ENCODE assay signal across 8 cellular contexts in genomic region chr2:54330226-54331094, GRCh38.
DNase-seq lines count a peak whose midpoint lies in the region; ATAC-seq and TF ChIP-seq lines count a peak whose summit lies in the region.

No MANE protein-coding gene starts in this region.

- H3K4me3 ChIP-seq in Panc1 (ENCODE audit: low read depth in 2 of 2, low read length in 2 of 2) (peak overlapping the region; percentile 63 to 78), esophagus muscularis mucosa (peak overlapping the region; percentile 57 to 75 (median 68)), muscle layer of colon (ENCODE audit: low read depth in 1 of 2, low read length in 2 of 2) (peak overlapping the region; percentile 62 to 80)

- peak; percentile 83 for TF ChIP-seq POLR2A in esophagus muscularis mucosa (IDR thresholded peaks at IDR 0.05; ENCODE audit: low read depth)

- 3% methylated on average over 35 of the region's 53 CpGs for WGBS in esophagus muscularis mucosa

- POLR2A ChIA-PET in Panc1 (lab: Charles Lee), result no interaction called here

- H3K27ac ChIP-seq in Panc1 (ENCODE audit: low read length) (peak overlapping the region; percentile 75), esophagus muscularis mucosa (replicated peaks in 1 of 4) (peak overlapping the region; percentile 83 to 97 (median 92)), muscle layer of colon (ENCODE audit: low read depth, low read length) (peak overlapping the region; percentile 76)

- CTCF ChIA-PET in Panc1 (lab: Charles Lee), result no interaction called here

- H3K9ac ChIP-seq in muscle layer of colon (ENCODE audit: low read length), result peak overlapping the region; percentile 50

- H3K27me3 ChIP-seq in Panc1 (ENCODE audit: control insufficient read depth, insufficient read depth, low read length) (peaks cover 5% of the 10 kb centered on the region; the same call in 1 of the 2 replicates), esophagus muscularis mucosa (no peaks in the 10 kb centered on the region), muscle layer of colon (ENCODE audit: control insufficient read depth in 1 of 2, insufficient read depth in 2 of 2, low read length in 2 of 2) (no peaks in the 10 kb centered on the region)

- intact Hi-C loops in Panc1 (cut with micrococcal nuclease; ENCODE audit: unreplicated experiment) (no loop called here), esophagus muscularis mucosa (cut with DNase I) (loop anchor here (5.0 to 10.0 kb wide), 3 partner anchors 104 to 372 kb away; no protein-coding TSS in a partner anchor)

- in situ Hi-C loops in Panc1 (cut with HindIII; ENCODE audit: low pct_unique_long_range_greater_than_20kb, low sequenced_read_pairs), result no loop called here

- TF ChIP-seq CTCF in Panc1 (IDR thresholded peaks at IDR 0.05) (no peak), esophagus muscularis mucosa (IDR thresholded peaks at IDR 0.05) (no peak)

- peak; percentile 97 for DNase-seq in DMS153 (lab: John Stamatoyannopoulos, UW)
- peak; percentile 77 for DNase-seq in KG1 (lab: John Stamatoyannopoulos, UW)
- DNase-seq in Panc1 (ENCODE audit: low read depth, low spot score), result peak; percentile 83
- DNase-seq in activated T-helper 1 cell treated with Interleukin-2 at 50 U/mL for 16 hours (ENCODE audit: low read depth), result peak; percentile 75
- DNase-seq in esophagus muscularis mucosa (ENCODE audit: extremely low spot score), result peak; percentile 98
- peak; percentile 89 for DNase-seq in stimulated activated CD8-positive, alpha-beta memory T cell treated with anti-CD3 and anti-CD28 coated beads, Interleukin-4, amount 100 ng/mL, for 48 hours

- no TSS peak for BruUV-seq in Panc1 (replicated peaks; lab: Mats Ljungman, UMichigan)

- ATAC-seq in GM21737 (IDR thresholded peaks at IDR 0.05; ENCODE audit: unreplicated experiment), result peak; percentile 98
- ATAC-seq in Panc1, result peak; percentile 99

- H3K9me3 ChIP-seq in Panc1 (ENCODE audit: control insufficient read depth, insufficient read depth, low read depth, low read length) (no peaks in the 10 kb centered on the region), esophagus muscularis mucosa (peaks cover 0 to 3% (median 0%) of the 10 kb centered on the region in 4 donors), muscle layer of colon (ENCODE audit: low read length) (no peaks in the 10 kb centered on the region)

- no peak for TF ChIP-seq EP300 in esophagus muscularis mucosa (IDR thresholded peaks at IDR 0.05)

- H3K4me1 ChIP-seq in Panc1 (ENCODE audit: control insufficient read depth, insufficient read depth, low read length), result peaks cover 8% of the 10 kb centered on the region; the same call in 1 of the 2 replicates
- H3K4me1 ChIP-seq in esophagus muscularis mucosa, result peaks cover 15 to 21% (median 19%) of the 10 kb centered on the region in 4 donors
- H3K4me1 ChIP-seq in muscle layer of colon (ENCODE audit: insufficient read depth, low read length), result peaks cover 13% of the 10 kb centered on the region

- H3K36me3 ChIP-seq in Panc1 (ENCODE audit: control insufficient read depth, insufficient read depth, low read length), result no peaks in the 10 kb centered on the region
- H3K36me3 ChIP-seq in esophagus muscularis mucosa, result no peaks in the 10 kb centered on the region
- H3K36me3 ChIP-seq in muscle layer of colon (ENCODE audit: insufficient read depth, low read length), result no peaks in the 10 kb centered on the region

Comparison
In these comparisons a context has a peak if more than half of its experiments do, and no peak if none do; other contexts are left out.
1. Peak in every context shown above with its lines: DNase-seq, ATAC-seq, H3K4me3 ChIP-seq and H3K27ac ChIP-seq.